In the genomic region with DNA sequence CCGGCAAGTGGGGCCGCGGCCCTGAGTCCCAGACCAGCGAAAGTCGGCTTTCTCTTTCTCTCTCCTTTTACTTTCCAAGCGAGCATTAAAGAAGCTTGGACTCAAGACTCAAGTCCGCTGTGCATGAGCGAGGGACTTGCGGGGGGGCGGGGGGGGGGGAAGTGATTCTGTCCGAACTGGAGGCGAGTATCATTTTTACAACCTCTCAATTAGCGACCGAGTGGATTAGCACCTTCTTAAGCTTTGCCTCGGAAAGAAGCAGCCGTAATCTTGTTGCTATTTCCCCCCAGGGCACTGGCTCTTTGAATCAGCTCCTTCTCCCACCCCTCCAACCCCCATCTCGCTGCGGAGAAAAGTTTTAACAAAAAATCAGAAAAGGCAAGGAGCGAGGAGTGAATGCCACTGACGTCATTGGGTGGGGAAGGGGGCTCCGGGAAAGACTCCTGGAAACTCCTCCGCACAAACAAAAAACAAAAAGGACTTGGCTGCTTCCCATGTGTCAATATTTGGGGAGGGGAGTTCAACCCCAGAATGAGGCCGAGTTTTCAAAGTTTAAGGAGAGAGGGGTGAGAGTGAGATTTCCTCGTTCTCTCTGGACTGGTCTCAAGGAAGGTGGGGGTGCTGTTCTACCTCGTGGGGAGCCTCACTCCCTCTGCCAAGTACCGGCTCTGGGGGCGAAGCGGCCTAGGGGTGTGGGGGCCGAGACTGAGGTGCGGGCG, we compare ENCODE assay signal across 8 cellular contexts. TPM values are rescaled to one million over a fixed set of nuclear protein-coding genes. Genes with fewer than 3 reads are reported as not detected.
DNase-seq lines count a peak whose midpoint lies in the region; ATAC-seq, FAIRE-seq and TF ChIP-seq lines count a peak whose summit lies in the region.

No MANE protein-coding gene starts in this region.

- TF ChIP-seq EP300 in K562 (IDR thresholded peaks at IDR 0.05; ENCODE audit: low read length) = no peak

- TF ChIP-seq POLR2A in K562 (conservative IDR thresholded peaks at IDR 0.05) = no peak
- TF ChIP-seq POLR2A in adrenal gland (IDR thresholded peaks at IDR 0.05) = no peak

- no peak overlapping the region for H3K27ac Mint-ChIP-seq in stimulated activated naive CD8-positive, alpha-beta T cell treated with anti-CD3 and anti-CD28 coated beads, Interleukin-15, Interleukin-2, amounts not matched to agents 100 ng/mL and 50 ng/mL, for 24 hours

- H3K9me1 ChIP-seq in K562 (ENCODE audit: control insufficient read depth, insufficient read depth, low read length) = no peaks in the 10 kb centered on the region

- CTCF ChIA-PET in K562 (lab: Yijun Ruan, JAX; ENCODE audit: low intra/inter-chr PET ratio) = no interaction called here

- no peaks in the 10 kb centered on the region; the same call in 1 of the 2 replicates for H4K20me1 ChIP-seq in K562 (replicated peaks; ENCODE audit: control insufficient read depth, insufficient read depth, low read length)

- no peaks in the 10 kb centered on the region for H3K9me3 Mint-ChIP-seq in stimulated activated naive CD8-positive, alpha-beta T cell treated with anti-CD3 and anti-CD28 coated beads, Interleukin-15, Interleukin-2, amounts not matched to agents 100 ng/mL and 50 ng/mL, for 24 hours

- H3K9me3 ChIP-seq in K562 (replicated peaks; ENCODE audit: control insufficient read depth, insufficient read depth, low read depth, low read length) = no peaks in the 10 kb centered on the region
- H3K9me3 ChIP-seq in adrenal gland (replicated peaks in 1 of 3) = no peaks in the 10 kb centered on the region

- H3K4me3 ChIP-seq in K562 (no peak overlapping the region), adrenal gland (peak overlapping the region in 2 of 4 donors; percentile 32 to 57)

- H3K27me3 ChIP-seq in K562 (ENCODE audit: control insufficient read depth in 2 of 2, insufficient read depth in 2 of 2, low read length in 2 of 2) = peaks cover 18 to 68% of the 10 kb centered on the region in 2 experiments; a peak in 4 of 5 replicates
- H3K27me3 ChIP-seq in adrenal gland = peaks cover 92% of the 10 kb centered on the region

- no peak for DNase-seq in stimulated activated naive CD8-positive, alpha-beta T cell treated with anti-CD3 and anti-CD28 coated beads, Interleukin-15, Interleukin-2, amounts not matched to agents 100 U/mL and 50 U/mL, for 24 hours
- no peak for DNase-seq in K562 (ENCODE audit: extremely low read depth in 1 of 4, low spot score in 3 of 4)
- DNase-seq in midbrain (lab: John Stamatoyannopoulos, UW) = peak; percentile 37
- DNase-seq in DMS153 (lab: John Stamatoyannopoulos, UW) = no peak
- no peak for DNase-seq in adrenal gland

- POLR2A ChIA-PET in K562 (lab: Yijun Ruan, JAX) = interaction anchor here (0.6 to 0.7 kb wide), 2 partner anchors 11 to 440 kb away, joined by 3 read pairs; no protein-coding TSS in a partner anchor

- H3K4me3 Mint-ChIP-seq in stimulated activated naive CD8-positive, alpha-beta T cell treated with anti-CD3 and anti-CD28 coated beads, Interleukin-15, Interleukin-2, amounts not matched to agents 100 ng/mL and 50 ng/mL, for 24 hours = peak overlapping the region; percentile 67

- H3K27me3 Mint-ChIP-seq in stimulated activated naive CD8-positive, alpha-beta T cell treated with anti-CD3 and anti-CD28 coated beads, Interleukin-15, Interleukin-2, amounts not matched to agents 100 ng/mL and 50 ng/mL, for 24 hours = peaks cover 73% of the 10 kb centered on the region

- in situ Hi-C loops in K562 (cut with MboI) = no loop called here

- 44% methylated on average over 19 of the region's 31 CpGs for WGBS in K562 (ENCODE audit: insufficient coverage, low coverage, missing lambda C conversion rate)
- 6 to 15% (median 8%) methylated on average over 14 to 31 of the region's 31 CpGs for WGBS in adrenal gland, 4 donors

- H3K4me1 ChIP-seq in K562 (replicated peaks in 1 of 2; ENCODE audit: control insufficient read depth in 2 of 2, insufficient read depth in 2 of 2, low read length in 2 of 2) (peaks cover 4 to 66% of the 10 kb centered on the region in 2 experiments; a peak in 4 of 5 replicates), adrenal gland (replicated peaks in 1 of 2) (peaks cover 22 to 79% of the 10 kb centered on the region in 2 donors)

- H3K4me2 ChIP-seq in K562 (ENCODE audit: insufficient read depth, low read length) = no peak overlapping the region

- TF ChIP-seq CTCF in K562 (IDR thresholded peaks at IDR 0.05 in 2 of 3, conservative IDR thresholded peaks at IDR 0.05 in 1 of 3; ENCODE audit: insufficient read depth in 2 of 3, low read depth in 1 of 3, low read length in 3 of 3) = no peak
- TF ChIP-seq CTCF in adrenal gland (IDR thresholded peaks at IDR 0.05) = no peak

- H3K36me3 ChIP-seq in K562 (ENCODE audit: control insufficient read depth, insufficient read depth, low read length) = no peaks in the 10 kb centered on the region
- no peaks in the 10 kb centered on the region for H3K36me3 ChIP-seq in adrenal gland (replicated peaks in 1 of 2)

- no peak overlapping the region for H3K27ac ChIP-seq in K562 (ENCODE audit: extremely low read depth, low read depth, low read length)
- H3K27ac ChIP-seq in adrenal gland = no peak overlapping the region

- peaks cover 59% of the 10 kb centered on the region for H3K4me1 Mint-ChIP-seq in stimulated activated naive CD8-positive, alpha-beta T cell treated with anti-CD3 and anti-CD28 coated beads, Interleukin-15, Interleukin-2, amounts not matched to agents 100 ng/mL and 50 ng/mL, for 24 hours (ENCODE audit: low read depth)

- ATAC-seq in stimulated activated naive CD8-positive, alpha-beta T cell treated with anti-CD3 and anti-CD28 coated beads, Interleukin-15, Interleukin-2, amounts not matched to agents 100 U/mL and 50 U/mL, for 24 hours = no peak
- no peak for ATAC-seq in K562
- no peak for ATAC-seq in GM18873 (IDR thresholded peaks at IDR 0.05; ENCODE audit: low FRiP score, unreplicated experiment)
- ATAC-seq in GM18520 (IDR thresholded peaks at IDR 0.05; ENCODE audit: unreplicated experiment) = no peak

- no peak overlapping the region for H2AFZ ChIP-seq in K562 (ENCODE audit: low read depth, low read length)

- H3K79me2 ChIP-seq in K562 (ENCODE audit: control insufficient read depth, insufficient read depth, low read length) = no peaks in the 10 kb centered on the region

- FAIRE-seq in K562 (lab: Jason Lieb, UNC) = no peak

- BruUV-seq in K562 (replicated peaks; lab: Mats Ljungman, UMichigan) = no TSS peak

- TF ChIP-seq RAD21 in K562 (CRISPR knock-in tag; conservative IDR thresholded peaks at IDR 0.05 in 1 of 2, IDR thresholded peaks at IDR 0.05 in 1 of 2) = no peak

- intact Hi-C loops in K562 (cut with micrococcal nuclease) (loop anchor here (5.0 to 10.0 kb wide), 2 partner anchors 171 to 309 kb away; partner anchors contain the start of genes ELP4 and IMMP1L), adrenal gland (cut with DNase I) (no loop called here)

- no peak overlapping the region for H3K9ac ChIP-seq in K562 (ENCODE audit: insufficient read depth in 1 of 2, low read depth in 2 of 2, low read length in 2 of 2)

- H3K36me3 Mint-ChIP-seq in stimulated activated naive CD8-positive, alpha-beta T cell treated with anti-CD3 and anti-CD28 coated beads, Interleukin-15, Interleukin-2, amounts not matched to agents 100 ng/mL and 50 ng/mL, for 24 hours (ENCODE audit: low read depth) = peaks cover 4% of the 10 kb centered on the region

TF ChIP-seq in K562, 482 proteins besides CTCF, POLR2A, EP300 and RAD21:
- TF ChIP-seq, protein P1, sequence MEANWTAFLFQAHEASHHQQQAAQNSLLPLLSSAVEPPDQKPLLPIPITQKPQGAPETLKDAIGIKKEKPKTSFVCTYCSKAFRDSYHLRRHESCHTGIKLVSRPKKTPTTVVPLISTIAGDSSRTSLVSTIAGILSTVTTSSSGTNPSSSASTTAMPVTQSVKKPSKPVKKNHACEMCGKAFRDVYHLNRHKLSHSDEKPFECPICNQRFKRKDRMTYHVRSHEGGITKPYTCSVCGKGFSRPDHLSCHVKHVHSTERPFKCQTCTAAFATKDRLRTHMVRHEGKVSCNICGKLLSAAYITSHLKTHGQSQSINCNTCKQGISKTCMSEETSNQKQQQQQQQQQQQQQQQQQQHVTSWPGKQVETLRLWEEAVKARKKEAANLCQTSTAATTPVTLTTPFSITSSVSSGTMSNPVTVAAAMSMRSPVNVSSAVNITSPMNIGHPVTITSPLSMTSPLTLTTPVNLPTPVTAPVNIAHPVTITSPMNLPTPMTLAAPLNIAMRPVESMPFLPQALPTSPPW (CRISPR knock-in tag; IDR thresholded peaks at IDR 0.05) = peak; percentile 33; the same call in 1 of the 2 replicates
- TF ChIP-seq BRD9 (IDR thresholded peaks at IDR 0.05; ENCODE audit: low read depth, partially characterized antibody) = no peak

RNA-seq across cellular contexts. Expression of gene PAX6, which starts 2.3 kb away (rescaled TPM):
- total RNA-seq in K562 (2011; cell fraction: chromatin; rRNA removed; ENCODE audit: low replicate concordance) = 4.4 and 7.3 TPM in 2 replicates
- total RNA-seq in K562 (2011; cell fraction: nucleolus; rRNA removed) = 2.0 and 3.3 TPM in 2 replicates
- total RNA-seq in K562 (2011; cell fraction: nucleoplasm; rRNA removed) = 3.7 and 4.1 TPM in 2 replicates
- total RNA-seq in K562 (2014; rRNA removed) = 5.9 and 6.3 TPM in 2 replicates
- total RNA-seq in K562 (2014; rRNA removed; fragmentation: Illumina TruSeq; extraction: Trizol) = 5.3 and 7.1 TPM in 2 replicates
- 4.6 and 4.7 TPM in 2 replicates for total RNA-seq in K562 (2015; rRNA removed; fragmentation: Illumina TruSeq; extraction: Trizol)
- 5.7 and 5.9 TPM in 2 replicates for total RNA-seq in K562 (2021)
- polyA plus RNA-seq in K562 (2011; rRNA removed) = 2.5 and 6.8 TPM in 2 replicates
- 3.1 and 8.7 TPM in 2 replicates for polyA plus RNA-seq in K562 (2011; cell fraction: cytosol; rRNA removed)
- polyA plus RNA-seq in K562 (2011; cell fraction: nucleus; rRNA removed) = 9.3 and 26.6 TPM in 2 replicates
- 4.8 and 22.9 TPM in 2 replicates for polyA plus RNA-seq in K562 (2012)
- 10.9 and 12.3 TPM in 2 replicates for polyA plus RNA-seq in K562 (2014; fragmentation: Illumina TruSeq; extraction: Trizol)
- polyA plus RNA-seq in K562 (2014; fragmentation: Nextera tagmentation; extraction: Ambion mirVana) = 1 to 10 TPM; 1.5 to 2.6 TPM
- polyA plus RNA-seq in K562 (2014; rRNA removed) = 7.2 TPM in 2 replicates
- polyA minus RNA-seq in K562 (2011; rRNA and poly(A)+ RNA removed) = 4.2 and 9.1 TPM in 2 replicates
- 2.3 and 6.0 TPM in 2 replicates for polyA minus RNA-seq in K562 (2011; cell fraction: cytosol; rRNA and poly(A)+ RNA removed)
- 3.9 and 17.3 TPM in 2 replicates for polyA minus RNA-seq in K562 (2011; cell fraction: nucleus; rRNA and poly(A)+ RNA removed)
- total RNA-seq in adrenal gland = 1 to 10 TPM in 2 of 8 donors, under 1 TPM in 4, not detected in 2; 0.11 to 3.7 (median 0.68) TPM
- polyA plus RNA-seq in adrenal gland = under 1 TPM; 0.08 to 0.30 (median 0.20) TPM
